In the genomic region with DNA sequence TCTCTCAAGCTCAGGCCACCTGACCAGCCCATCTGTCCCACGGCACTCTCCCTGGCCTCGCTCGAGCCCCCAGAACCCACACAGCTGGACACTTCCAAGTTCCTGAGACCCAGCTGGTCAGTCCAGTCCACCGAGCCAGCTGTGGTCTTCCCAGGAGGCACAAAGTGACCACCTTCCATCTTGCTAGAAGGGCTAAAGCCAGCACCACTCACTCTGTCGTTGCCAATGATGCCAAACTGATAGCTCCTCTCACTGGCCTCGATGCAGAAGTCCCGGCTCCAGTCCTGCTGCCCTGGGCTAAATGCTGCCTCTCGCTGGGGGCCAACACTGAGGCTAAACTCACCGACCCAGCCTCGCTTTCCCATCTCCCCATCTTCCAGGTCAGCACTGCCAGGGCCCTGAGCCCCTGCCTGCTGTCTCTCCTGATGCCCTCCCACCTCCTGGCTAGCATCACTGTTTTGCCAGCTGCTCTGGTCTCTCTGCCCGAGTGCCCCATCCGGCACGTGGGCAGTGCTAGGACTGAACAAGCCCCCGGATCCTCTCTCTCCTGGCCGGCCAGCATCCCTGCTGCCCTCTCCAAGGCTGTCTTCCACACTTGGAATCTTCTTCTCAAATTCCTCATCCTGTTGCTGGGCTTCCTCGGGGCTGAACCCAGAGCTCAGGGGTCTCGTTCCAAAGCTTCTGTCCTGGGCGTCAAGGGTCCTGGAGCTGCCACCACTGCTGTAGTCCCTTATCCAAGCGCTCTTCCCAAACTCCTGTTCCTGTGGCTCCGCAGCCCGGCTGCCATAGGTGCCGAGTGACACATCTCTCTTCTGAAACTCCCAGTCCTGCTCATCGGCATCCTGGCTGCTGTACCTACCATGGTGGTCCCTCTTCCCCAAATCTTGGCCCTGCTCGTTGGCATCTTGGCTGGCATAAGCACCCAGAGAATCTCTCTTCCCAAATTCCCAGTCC, we compare ENCODE assay signal across 1 cellular context.
TF ChIP-seq lines count a peak whose summit lies in the region.

No MANE protein-coding gene starts in this region.

TF ChIP-seq in GM12878, 131 proteins besides CTCF, POLR2A, EP300 and RAD21:
- TF ChIP-seq ZNF274 (IDR thresholded peaks at IDR 0.05; ENCODE audit: insufficient read depth, insufficient read length), result no peak
